In genomic region chr22:21014202-21015050, GRCh38 we compare ENCODE assay signal across 8 cellular contexts. TPM values are rescaled to one million over a fixed set of nuclear protein-coding genes. Genes with fewer than 3 reads are reported as not detected.
A peak's percentile ranks its signal among the peaks of the same experiment; 100 is the strongest.
DNase-seq lines count a peak whose midpoint lies in the region; ATAC-seq and TF ChIP-seq lines count a peak whose summit lies in the region.

No MANE protein-coding gene starts in this region.

- H3K27me3 ChIP-seq in adrenal gland: no peaks in the 10 kb centered on the region
- no peaks in the 10 kb centered on the region for H3K27me3 ChIP-seq in heart left ventricle
- no peaks in the 10 kb centered on the region for H3K27me3 ChIP-seq in transverse colon

- no peaks in the 10 kb centered on the region for H3K36me3 Mint-ChIP-seq in T-cell

- H3K9ac ChIP-seq in ES-I3 (ENCODE audit: low read depth, low read length): peak overlapping the region; percentile 69

- TF ChIP-seq CTCF in adrenal gland (IDR thresholded peaks at IDR 0.05) (no peak), heart left ventricle (IDR thresholded peaks at IDR 0.05) (no peak), transverse colon (IDR thresholded peaks at IDR 0.05) (no peak)

- H3K4me1 Mint-ChIP-seq in T-cell: peaks cover 16 to 34% (median 26%) of the 10 kb centered on the region in 3 donors

- CTCF ChIA-PET in HEK293T (lab: Yijun Ruan, JAX) (interaction anchor here (1.2 to 2.2 kb wide), 2 partner anchors 11 to 88 kb away, joined by 4 to 9 read pairs; no protein-coding TSS in a partner anchor), T-cell (lab: Charles Lee) (no interaction called here)

- H3K36me3 ChIP-seq in ES-I3 (ENCODE audit: insufficient read depth, low read length): no peaks in the 10 kb centered on the region
- H3K36me3 ChIP-seq in adrenal gland (replicated peaks in 1 of 2): no peaks in the 10 kb centered on the region
- no peaks in the 10 kb centered on the region for H3K36me3 ChIP-seq in heart left ventricle
- no peaks in the 10 kb centered on the region for H3K36me3 ChIP-seq in transverse colon

- H3K27ac Mint-ChIP-seq in T-cell: peak overlapping the region; percentile 82 to 93

- 2 to 4% (median 3%) methylated on average over 11 to 44 of the region's 44 CpGs for WGBS in adrenal gland, 4 donors
- 1 to 4% (median 1%) methylated on average over 7 to 44 of the region's 44 CpGs for WGBS in heart left ventricle, 4 donors
- 5 to 10% methylated on average over 6 to 23 of the region's 44 CpGs for WGBS in transverse colon (ENCODE audit: low coverage in 1 of 2), 2 donors

- in situ Hi-C loops in transverse colon (cut with MboI; ENCODE audit: low pct_ligation_motif_present in 1 of 4, low pct_unique_long_range_greater_than_20kb in 1 of 4, low sequenced_read_pairs in 3 of 4): no loop called here

- H3K4me1 ChIP-seq in ES-I3 (ENCODE audit: insufficient read depth, low read length): peaks cover 2% of the 10 kb centered on the region; the same call in 1 of the 2 replicates
- H3K4me1 ChIP-seq in adrenal gland (replicated peaks in 1 of 2): peaks cover 15 to 18% of the 10 kb centered on the region in 2 donors
- H3K4me1 ChIP-seq in heart left ventricle: peaks cover 3 to 27% (median 20%) of the 10 kb centered on the region in 12 donors
- peaks cover 14 to 27% (median 20%) of the 10 kb centered on the region in 4 donors for H3K4me1 ChIP-seq in transverse colon

- H3K27ac ChIP-seq in adrenal gland (peak overlapping the region in 2 of 5 donors; percentile 73 to 79), heart left ventricle (peak overlapping the region in 10 of 12 donors; percentile 39 to 84 (median 68)), transverse colon (peak overlapping the region; percentile 58 to 81 (median 72))

- DNase-seq in HEK293T (ENCODE audit: extremely low spot score) (peak; percentile 99), NCI-H1105 treated with DMSO at 0.1 percent for 48 hours (lab: John Stamatoyannopoulos, UW) (peak; percentile 94), T-cell (peak; percentile 59 to 88 (median 75)), adrenal gland (peak; percentile 84 to 96 (median 87)), heart left ventricle (peak; percentile 92 to 94 (median 92)), pons (ENCODE audit: low spot score) (peak; percentile 67), transverse colon (peak; percentile 89)

- H3K9me3 ChIP-seq in ES-I3 (ENCODE audit: control insufficient read depth, insufficient read depth, low read length): no peaks in the 10 kb centered on the region
- H3K9me3 ChIP-seq in adrenal gland (replicated peaks in 1 of 3): no peaks in the 10 kb centered on the region
- H3K9me3 ChIP-seq in heart left ventricle: no peaks in the 10 kb centered on the region
- no peaks in the 10 kb centered on the region for H3K9me3 ChIP-seq in transverse colon

- peak overlapping the region in 2 of 4 donors; percentile 18 to 51 for H3K4me3 ChIP-seq in adrenal gland
- H3K4me3 ChIP-seq in heart left ventricle: peak overlapping the region in 11 of 12 donors; percentile 18 to 64 (median 55)
- peak overlapping the region; percentile 20 to 47 (median 33) for H3K4me3 ChIP-seq in transverse colon

- ATAC-seq in T-cell (replicated peaks in 1 of 4): peak; percentile 84 to 93 (median 92)
- ATAC-seq in heart left ventricle: peak; percentile 83 to 94 (median 90)

- TF ChIP-seq EP300 in transverse colon (IDR thresholded peaks at IDR 0.05; ENCODE audit: low read depth): no peak

- TF ChIP-seq POLR2A in adrenal gland (IDR thresholded peaks at IDR 0.05): no peak
- TF ChIP-seq POLR2A in heart left ventricle (IDR thresholded peaks at IDR 0.05): peak in 1 of 2 donors; percentile 29
- peak; percentile 34 for TF ChIP-seq POLR2A in transverse colon (IDR thresholded peaks at IDR 0.05)

- intact Hi-C loops in adrenal gland (cut with DNase I) (no loop called here), heart left ventricle (cut with DNase I) (loop anchor here in 1 of 10 donors (5.0 to 10.0 kb wide), 3 partner anchors 33 to 130 kb away; partner anchors contain the start of genes AIFM3 and LRRC74B), transverse colon (cut with DNase I; ENCODE audit: low total_unique reads) (no loop called here)

- H3K9me3 Mint-ChIP-seq in T-cell: no peaks in the 10 kb centered on the region

- POLR2A ChIA-PET in HEK293T (lab: Yijun Ruan, JAX): interaction anchor here (1.5 to 6.6 kb wide), 3 partner anchors 9 to 33 kb away, joined by 4 to 58 read pairs (median 22); partner anchors contain the start of genes LZTR1 and THAP7
- POLR2A ChIA-PET in T-cell (lab: Charles Lee): interaction anchor here in 1 of 2 donors (0.6 kb wide), 1 partner anchor 703 kb away, joined by 3 read pairs; no protein-coding TSS in a partner anchor

- H3K27me3 Mint-ChIP-seq in T-cell: no peaks in the 10 kb centered on the region

- H3K4me3 Mint-ChIP-seq in T-cell: peak overlapping the region; percentile 81 to 87 (median 81)

TF ChIP-seq in HEK293T, 16 proteins besides CTCF, POLR2A, EP300 and RAD21:
- no peak for TF ChIP-seq L3MBTL2 (conservative IDR thresholded peaks at IDR 0.05)
- no peak for TF ChIP-seq LEF1 (IDR thresholded peaks at IDR 0.05; ENCODE audit: borderline replicate concordance)
- TF ChIP-seq PKNOX1 (IDR thresholded peaks at IDR 0.05): peak; percentile 92
- TF ChIP-seq HDGF (IDR thresholded peaks at IDR 0.05; ENCODE audit: borderline replicate concordance): peak; percentile 17; the same call in 1 of the 2 replicates

RNA-seq across cellular contexts. Expression of gene P2RX6, which starts 0.5 kb away (rescaled TPM):
- 1 to 10 TPM in 3 of 5 donors, under 1 TPM in 2; 0.29 to 1.6 (median 1.0) TPM for total RNA-seq in T-cell
- 1 to 10 TPM; 1.7 to 8.9 (median 4.4) TPM for total RNA-seq in adrenal gland
- polyA plus RNA-seq in adrenal gland: 10 to 100 TPM in 1 of 3 donors, 1 to 10 TPM in 2; 2.2 to 10.3 (median 4.2) TPM
- 1 to 10 TPM in 7 of 9 donors, under 1 TPM in 2; 0.21 to 4.8 (median 1.7) TPM for total RNA-seq in heart left ventricle
- under 1 TPM; 0.06 to 0.72 TPM for polyA plus RNA-seq in heart left ventricle
- total RNA-seq in transverse colon: 1 to 10 TPM in 1 of 4 donors, under 1 TPM in 2, not detected in 1; 0.40 to 1.7 (median 0.82) TPM

RNA-seq across cellular contexts. Expression of gene THAP7, which starts 12.5 kb away (rescaled TPM):
- total RNA-seq in T-cell (10 to 100 TPM; 46.4 to 61.1 (median 56.8) TPM), adrenal gland (10 to 100 TPM; 32.4 to 63.3 (median 48.6) TPM), heart left ventricle (10 to 100 TPM; 15.3 to 39.0 (median 17.5) TPM), transverse colon (10 to 100 TPM; 27.0 to 51.5 (median 32.7) TPM)
- polyA plus RNA-seq in adrenal gland (100 to 1,000 TPM in 2 of 3 donors, 10 to 100 TPM in 1; 15.7 to 189 (median 115) TPM), heart left ventricle (10 to 100 TPM; 29.8 to 35.0 TPM)

RNA-seq across cellular contexts. Expression of gene SLC7A4, which starts 17.9 kb away (rescaled TPM):
- total RNA-seq in T-cell: under 1 TPM in 3 of 5 donors, not detected in 2; 0.14 to 0.76 (median 0.41) TPM
- total RNA-seq in adrenal gland: 1 to 10 TPM in 7 of 8 donors, under 1 TPM in 1; 0.90 to 7.2 (median 4.0) TPM
- 1 to 10 TPM in 1 of 3 donors, under 1 TPM in 2; 0.73 to 3.2 (median 0.94) TPM for polyA plus RNA-seq in adrenal gland
- total RNA-seq in heart left ventricle: 1 to 10 TPM in 1 of 9 donors, under 1 TPM in 2, not detected in 6; 0.24 to 2.8 (median 0.31) TPM
- not detected for polyA plus RNA-seq in heart left ventricle
- 1 to 10 TPM in 1 of 4 donors, under 1 TPM in 1, not detected in 2; 0.64 to 4.1 TPM for total RNA-seq in transverse colon

RNA-seq across cellular contexts. Expression of gene LRRC74B, which starts 31.3 kb away (rescaled TPM):
- total RNA-seq in T-cell (under 1 TPM in 2 of 5 donors, not detected in 3; 0.16 to 0.25 TPM), adrenal gland (under 1 TPM in 1 of 8 donors, not detected in 7; 0.28 TPM), heart left ventricle (not detected), transverse colon (not detected)
- polyA plus RNA-seq in adrenal gland (under 1 TPM in 2 of 3 donors, not detected in 1; 0.07 to 0.32 TPM), heart left ventricle (not detected)

RNA-seq across cellular contexts. Expression of gene LZTR1, which starts 32.3 kb away (rescaled TPM):
- total RNA-seq in T-cell (100 to 1,000 TPM in 3 of 5 donors, 10 to 100 TPM in 2; 57.1 to 118 (median 105) TPM), adrenal gland (10 to 100 TPM; 38.7 to 76.3 (median 55.8) TPM), heart left ventricle (10 to 100 TPM; 18.4 to 41.9 (median 26.6) TPM), transverse colon (10 to 100 TPM; 40.2 to 90.5 (median 59.3) TPM)
- polyA plus RNA-seq in adrenal gland (100 to 1,000 TPM in 1 of 3 donors, 10 to 100 TPM in 2; 32.6 to 100 (median 62.1) TPM), heart left ventricle (10 to 100 TPM; 18.4 to 29.3 TPM)
